ENCODE assay signal across 1 cellular context in the genomic region with DNA sequence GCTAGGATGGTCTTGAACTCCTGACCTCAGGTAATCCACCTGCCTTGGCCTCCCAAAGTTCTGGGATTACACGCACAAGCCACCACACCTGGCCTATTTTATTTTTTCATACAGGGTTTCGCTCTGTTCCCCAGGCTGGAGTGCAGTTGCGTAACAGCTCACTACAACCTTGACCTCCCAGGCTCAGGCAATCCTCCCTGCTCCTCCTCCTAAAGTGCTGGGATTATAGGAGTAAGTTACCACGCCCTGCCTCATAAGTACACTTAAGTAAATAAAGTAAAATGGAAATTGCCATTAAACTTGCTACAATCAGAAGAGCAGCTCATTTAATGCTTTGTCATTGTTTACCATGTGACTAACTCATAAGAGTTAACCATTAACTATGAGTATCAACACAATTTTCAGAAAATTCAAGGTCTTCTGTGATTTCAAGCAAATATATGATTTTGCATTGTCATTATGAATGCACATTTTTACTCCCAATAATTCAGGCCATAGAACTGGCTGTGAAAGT.
TF ChIP-seq lines count a peak whose summit lies in the region.

No MANE protein-coding gene starts in this region.

TF ChIP-seq in K562, 482 proteins besides CTCF, POLR2A, EP300 and RAD21 (continued from another document):
- TF ChIP-seq, protein P1, sequence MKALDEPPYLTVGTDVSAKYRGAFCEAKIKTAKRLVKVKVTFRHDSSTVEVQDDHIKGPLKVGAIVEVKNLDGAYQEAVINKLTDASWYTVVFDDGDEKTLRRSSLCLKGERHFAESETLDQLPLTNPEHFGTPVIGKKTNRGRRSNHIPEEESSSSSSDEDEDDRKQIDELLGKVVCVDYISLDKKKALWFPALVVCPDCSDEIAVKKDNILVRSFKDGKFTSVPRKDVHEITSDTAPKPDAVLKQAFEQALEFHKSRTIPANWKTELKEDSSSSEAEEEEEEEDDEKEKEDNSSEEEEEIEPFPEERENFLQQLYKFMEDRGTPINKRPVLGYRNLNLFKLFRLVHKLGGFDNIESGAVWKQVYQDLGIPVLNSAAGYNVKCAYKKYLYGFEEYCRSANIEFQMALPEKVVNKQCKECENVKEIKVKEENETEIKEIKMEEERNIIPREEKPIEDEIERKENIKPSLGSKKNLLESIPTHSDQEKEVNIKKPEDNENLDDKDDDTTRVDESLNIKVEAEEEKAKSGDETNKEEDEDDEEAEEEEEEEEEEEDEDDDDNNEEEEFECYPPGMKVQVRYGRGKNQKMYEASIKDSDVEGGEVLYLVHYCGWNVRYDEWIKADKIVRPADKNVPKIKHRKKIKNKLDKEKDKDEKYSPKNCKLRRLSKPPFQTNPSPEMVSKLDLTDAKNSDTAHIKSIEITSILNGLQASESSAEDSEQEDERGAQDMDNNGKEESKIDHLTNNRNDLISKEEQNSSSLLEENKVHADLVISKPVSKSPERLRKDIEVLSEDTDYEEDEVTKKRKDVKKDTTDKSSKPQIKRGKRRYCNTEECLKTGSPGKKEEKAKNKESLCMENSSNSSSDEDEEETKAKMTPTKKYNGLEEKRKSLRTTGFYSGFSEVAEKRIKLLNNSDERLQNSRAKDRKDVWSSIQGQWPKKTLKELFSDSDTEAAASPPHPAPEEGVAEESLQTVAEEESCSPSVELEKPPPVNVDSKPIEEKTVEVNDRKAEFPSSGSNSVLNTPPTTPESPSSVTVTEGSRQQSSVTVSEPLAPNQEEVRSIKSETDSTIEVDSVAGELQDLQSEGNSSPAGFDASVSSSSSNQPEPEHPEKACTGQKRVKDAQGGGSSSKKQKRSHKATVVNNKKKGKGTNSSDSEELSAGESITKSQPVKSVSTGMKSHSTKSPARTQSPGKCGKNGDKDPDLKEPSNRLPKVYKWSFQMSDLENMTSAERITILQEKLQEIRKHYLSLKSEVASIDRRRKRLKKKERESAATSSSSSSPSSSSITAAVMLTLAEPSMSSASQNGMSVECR (CRISPR knock-in tag; IDR thresholded peaks at IDR 0.05): no peak
- TF ChIP-seq ATF3 (IDR thresholded peaks at IDR 0.05) (peak; percentile 49; the same call in 1 of the 2 replicates), ATF3 (CRISPR knock-in tag; conservative IDR thresholded peaks at IDR 0.05) (no peak), NRF1 (conservative IDR thresholded peaks at IDR 0.05 in 1 of 2, IDR thresholded peaks at IDR 0.05 in 1 of 2) (0 out of 4 replicates have a peak, but pooled peaks of 1 of the 2 experiments have one; percentile 16), SMAD3 (CRISPR knock-in tag; conservative IDR thresholded peaks at IDR 0.05) (no peak), CC2D1A (IDR thresholded peaks at IDR 0.05) (no peak), TOE1 (IDR thresholded peaks at IDR 0.05; ENCODE audit: borderline replicate concordance) (peak; percentile 35; the same call in 1 of the 2 replicates), TOE1 (CRISPR knock-in tag; IDR thresholded peaks at IDR 0.05; ENCODE audit: borderline replicate concordance, low read depth) (no peak), ZNF263 (CRISPR knock-in tag; IDR thresholded peaks at IDR 0.05; ENCODE audit: borderline replicate concordance) (peak; percentile 30; the same call in 1 of the 2 replicates), ZFP30 (CRISPR knock-in tag; IDR thresholded peaks at IDR 0.05; ENCODE audit: borderline replicate concordance) (no peak), THAP12 (CRISPR knock-in tag; IDR thresholded peaks at IDR 0.05) (no peak), SMARCC2 (IDR thresholded peaks at IDR 0.05; ENCODE audit: low read depth) (0 out of 2 replicates have a peak, but pooled peaks have one; percentile 29), KLF6 (CRISPR knock-in tag; IDR thresholded peaks at IDR 0.05; ENCODE audit: borderline replicate concordance) (no peak), ZNF121 (CRISPR knock-in tag; conservative IDR thresholded peaks at IDR 0.05) (no peak), SMC3 (conservative IDR thresholded peaks at IDR 0.05; ENCODE audit: insufficient read depth, low read depth, low read length) (no peak), MYC (IDR thresholded peaks at IDR 0.05; ENCODE audit: low read depth, low read length) (no peak), MYC (CRISPR knock-in tag; IDR thresholded peaks at IDR 0.05; ENCODE audit: borderline replicate concordance, low read depth) (no peak), THRB (CRISPR knock-in tag; conservative IDR thresholded peaks at IDR 0.05) (no peak), ZBTB1 (CRISPR knock-in tag; IDR thresholded peaks at IDR 0.05; ENCODE audit: borderline replicate concordance, low read depth) (no peak), NBN (IDR thresholded peaks at IDR 0.05; ENCODE audit: low read depth) (0 out of 2 replicates have a peak, but pooled peaks have one; percentile 46), BDP1 (IDR thresholded peaks at IDR 0.05; ENCODE audit: insufficient read depth, insufficient read length) (no peak), NFIX (CRISPR knock-in tag; IDR thresholded peaks at IDR 0.05; ENCODE audit: low read depth) (no peak), C11orf30 (IDR thresholded peaks at IDR 0.05; ENCODE audit: low read depth) (peak; percentile 94), MNT (conservative IDR thresholded peaks at IDR 0.05) (0 out of 4 replicates have a peak, but pooled peaks of 1 of the 2 experiments have one; percentile 38), TRIM24 (IDR thresholded peaks at IDR 0.05) (peak in 1 of 2 experiments; percentile 65; a peak in 2 of 4 replicates), ZSCAN32 (CRISPR knock-in tag; IDR thresholded peaks at IDR 0.05) (no peak)
- TF ChIP-seq, protein P2, sequence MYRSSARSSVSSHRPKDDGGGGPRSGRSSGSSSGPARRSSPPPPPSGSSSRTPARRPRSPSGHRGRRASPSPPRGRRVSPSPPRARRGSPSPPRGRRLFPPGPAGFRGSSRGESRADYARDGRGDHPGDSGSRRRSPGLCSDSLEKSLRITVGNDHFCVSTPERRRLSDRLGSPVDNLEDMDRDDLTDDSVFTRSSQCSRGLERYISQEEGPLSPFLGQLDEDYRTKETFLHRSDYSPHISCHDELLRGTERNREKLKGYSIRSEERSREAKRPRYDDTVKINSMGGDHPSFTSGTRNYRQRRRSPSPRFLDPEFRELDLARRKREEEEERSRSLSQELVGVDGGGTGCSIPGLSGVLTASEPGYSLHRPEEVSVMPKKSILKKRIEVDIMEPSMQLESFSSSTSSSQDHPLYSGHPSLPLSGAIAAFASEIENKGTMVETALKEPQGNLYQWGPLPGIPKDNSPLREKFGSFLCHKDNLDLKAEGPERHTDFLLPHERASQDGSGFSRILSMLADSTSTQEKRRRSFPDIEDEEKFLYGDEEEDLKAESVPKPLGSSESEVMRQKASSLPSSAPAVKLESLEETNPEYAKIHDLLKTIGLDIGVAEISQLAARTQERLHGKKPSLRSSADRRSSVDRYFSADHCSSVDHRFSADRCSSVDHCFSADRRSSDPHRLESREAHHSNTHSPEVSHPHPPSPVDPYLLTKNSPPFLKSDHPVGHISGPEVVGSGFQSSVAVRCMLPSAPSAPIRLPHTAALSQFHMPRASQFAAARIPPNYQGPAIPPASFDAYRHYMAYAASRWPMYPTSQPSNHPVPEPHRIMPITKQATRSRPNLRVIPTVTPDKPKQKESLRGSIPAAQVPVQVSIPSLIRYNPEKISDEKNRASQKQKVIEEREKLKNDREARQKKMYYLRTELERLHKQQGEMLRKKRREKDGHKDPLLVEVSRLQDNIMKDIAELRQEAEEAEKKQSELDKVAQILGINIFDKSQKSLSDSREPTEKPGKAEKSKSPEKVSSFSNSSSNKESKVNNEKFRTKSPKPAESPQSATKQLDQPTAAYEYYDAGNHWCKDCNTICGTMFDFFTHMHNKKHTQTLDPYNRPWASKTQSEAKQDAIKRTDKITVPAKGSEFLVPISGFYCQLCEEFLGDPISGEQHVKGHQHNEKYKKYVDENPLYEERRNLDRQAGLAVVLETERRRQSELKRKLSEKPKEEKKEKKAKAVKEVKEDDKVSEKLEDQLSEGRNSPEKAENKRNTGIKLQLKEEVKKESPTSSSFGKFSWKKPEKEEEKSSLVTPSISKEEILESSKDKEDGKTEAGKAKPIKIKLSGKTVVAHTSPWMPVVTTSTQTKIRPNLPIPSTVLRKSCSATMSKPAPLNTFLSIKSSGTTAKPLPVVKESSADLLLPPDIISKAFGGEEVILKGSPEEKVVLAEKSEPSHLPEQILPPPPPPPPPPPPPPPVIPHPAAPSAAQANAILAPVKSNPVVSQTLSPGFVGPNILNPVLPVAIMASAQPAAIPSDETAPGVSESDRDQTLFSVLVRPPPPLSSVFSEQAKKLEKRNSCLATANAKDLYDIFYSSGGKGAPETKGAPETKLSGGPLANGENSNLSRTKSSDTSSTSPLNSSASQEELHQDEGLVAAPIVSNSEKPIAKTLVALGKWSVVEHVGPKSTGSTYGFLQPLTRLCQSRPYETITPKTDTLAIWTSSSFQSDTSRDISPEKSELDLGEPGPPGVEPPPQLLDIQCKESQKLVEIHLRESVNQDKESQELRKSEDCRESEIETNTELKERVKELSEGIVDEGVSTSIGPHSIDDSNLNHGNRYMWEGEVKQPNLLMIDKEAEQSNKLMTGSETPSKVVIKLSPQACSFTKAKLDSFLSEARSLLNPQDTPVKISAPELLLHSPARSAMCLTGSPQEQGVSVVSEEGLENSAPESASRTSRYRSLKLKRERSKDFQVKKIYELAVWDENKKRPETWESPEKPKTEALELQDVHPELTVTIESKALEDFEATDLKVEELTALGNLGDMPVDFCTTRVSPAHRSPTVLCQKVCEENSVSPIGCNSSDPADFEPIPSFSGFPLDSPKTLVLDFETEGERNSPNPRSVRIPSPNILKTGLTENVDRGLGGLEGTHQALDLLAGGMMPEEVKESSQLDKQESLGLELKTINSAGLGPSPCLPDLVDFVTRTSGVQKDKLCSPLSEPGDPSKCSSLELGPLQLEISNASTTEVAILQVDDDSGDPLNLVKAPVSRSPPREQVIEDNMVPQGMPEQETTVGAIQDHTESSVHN (IDR thresholded peaks at IDR 0.05; ENCODE audit: borderline replicate concordance in 1 of 2, low read depth in 1 of 2): no peak
